ENCODE assay signal across 6 cellular contexts in genomic region chr19:48501961-48502719, GRCh38. TPM values are rescaled to one million over a fixed set of nuclear protein-coding genes. Genes with fewer than 3 reads are reported as not detected.
DNase-seq lines count a peak whose midpoint lies in the region; FAIRE-seq and TF ChIP-seq lines count a peak whose summit lies in the region.

No MANE protein-coding gene starts in this region.

- no peak for TF ChIP-seq POLR2A in GM12892 (IDR thresholded peaks at IDR 0.05; ENCODE audit: low read depth, low read length)

- FAIRE-seq in GM12892 (lab: Jason Lieb, UNC): no peak

- DNase-seq in GM12892 (ENCODE audit: insufficient read length) (peak; percentile 71), NCI-H510A treated with DMSO at 0.1 percent for 48 hours (lab: John Stamatoyannopoulos, UW) (peak; percentile 27), kidney glomerular epithelial cell (lab: John Stamatoyannopoulos, UW) (peak; percentile 57), NCI-H1092 (lab: John Stamatoyannopoulos, UW) (no peak), putamen (ENCODE audit: low spot score) (no peak)
- peak; percentile 78 for DNase-seq in activated T-cell treated with anti-CD3 and anti-CD28 coated beads, Interleukin-2, amount 50 U/mL, for 1 hour

RNA-seq across cellular contexts. Expression of gene LMTK3, which starts 9.5 kb away (rescaled TPM):
- not detected for polyA plus RNA-seq in GM12892 (2012; ENCODE audit: missing spikeins)

RNA-seq across cellular contexts. Expression of gene CYTH2, which starts 33.0 kb away (rescaled TPM):
- polyA plus RNA-seq in GM12892 (2012; ENCODE audit: missing spikeins): 15.6 TPM

RNA-seq across cellular contexts. Expression of gene KCNJ14, which starts 46.8 kb away (rescaled TPM):
- 0.45 TPM for polyA plus RNA-seq in GM12892 (2012; ENCODE audit: missing spikeins)

RNA-seq across cellular contexts. Expression of gene SULT2B1, which starts 49.8 kb away (rescaled TPM):
- polyA plus RNA-seq in GM12892 (2012; ENCODE audit: missing spikeins): 0.98 TPM

RNA-seq across cellular contexts. Expression of gene GRWD1, which starts 56.4 kb away (rescaled TPM):
- polyA plus RNA-seq in GM12892 (2012; ENCODE audit: missing spikeins): 11.2 TPM

Comparison
In these comparisons a context has a peak if more than half of its experiments do, and no peak if none do; other contexts are left out.
1. DNase-seq: peak in GM12892 (single experiment), NCI-H510A treated with DMSO at 0.1 percent for 48 hours (single experiment), activated T-cell treated with anti-CD3 and anti-CD28 coated beads, Interleukin-2, amount 50 U/mL, for 1 hour (single experiment) and kidney glomerular epithelial cell (single experiment); none in NCI-H1092 (single experiment) and putamen (single experiment).